Comparison of ENCODE assay signal across 16 cellular contexts in genomic region chr5:179841621-179842020, GRCh38.
"Had no signal": no experiment of that assay in that cellular context is flagged by ENCODE, and none has a peak within 500 bp of the region (broad histone marks: within the 10 kb centered on the region; RNA-seq: fewer than 3 reads in every experiment).

No MANE protein-coding gene starts in this region.

- H3K27me3 Mint-ChIP-seq: activated B cell treated with CpG ODN at 0.5 μM for 24 hours; activated CD4-positive, alpha-beta T cell treated with anti-CD3 and anti-CD28 coated beads, Interleukin-2, amount 10 ng/mL, durations not matched to agents 24 days and 14 days; activated CD8-positive, alpha-beta T cell treated with anti-CD3 and anti-CD28 coated beads for 36 hours; naive thymus-derived CD8-positive, alpha-beta T cell had no signal

- H3K27ac ChIP-seq: ascending aorta, breast epithelium, heart right ventricle, neutrophil, thoracic aorta, upper lobe of right lung had no signal

- H3K27me3 ChIP-seq: ascending aorta, breast epithelium, heart right ventricle, neutrophil, upper lobe of right lung had no signal

- H3K4me1 ChIP-seq: ascending aorta, breast epithelium, upper lobe of right lung had no signal

- H3K27ac Mint-ChIP-seq: activated B cell treated with CpG ODN at 0.5 μM for 24 hours; activated CD4-positive, alpha-beta T cell treated with anti-CD3 and anti-CD28 coated beads, Interleukin-2, amount 10 ng/mL, durations not matched to agents 24 days and 14 days had no signal

- DNase-seq: activated B cell treated with CpG ODN at 0.5 μM for 24 hours; activated CD4-positive, alpha-beta T cell treated with anti-CD3 and anti-CD28 coated beads, Interleukin-2, amount 10 ng/mL, durations not matched to agents 24 days and 14 days; activated CD8-positive, alpha-beta T cell treated with anti-CD3 and anti-CD28 coated beads for 36 hours; activated naive CD4-positive, alpha-beta T cell treated with anti-CD3 and anti-CD28 coated beads for 36 hours; activated T-cell treated with anti-CD3 and anti-CD28 coated beads, Interleukin-2, amount 50 U/mL, for 1 hour; cerebellar nuclear complex; effector CD4-positive, alpha-beta T cell; heart right ventricle; kidney glomerular epithelial cell; T-helper 9 cell; upper lobe of right lung had no signal

- H3K4me3 ChIP-seq: ascending aorta, breast epithelium, heart right ventricle, thoracic aorta, upper lobe of right lung had no signal

- ATAC-seq: activated CD8-positive, alpha-beta T cell treated with anti-CD3 and anti-CD28 coated beads for 36 hours; heart right ventricle; naive thymus-derived CD8-positive, alpha-beta T cell; upper lobe of right lung had no signal

- H3K4me3 Mint-ChIP-seq: activated B cell treated with CpG ODN at 0.5 μM for 24 hours; activated CD4-positive, alpha-beta T cell treated with anti-CD3 and anti-CD28 coated beads, Interleukin-2, amount 10 ng/mL, durations not matched to agents 24 days and 14 days; activated CD8-positive, alpha-beta T cell treated with anti-CD3 and anti-CD28 coated beads for 36 hours; activated naive CD4-positive, alpha-beta T cell treated with anti-CD3 and anti-CD28 coated beads for 36 hours; naive thymus-derived CD8-positive, alpha-beta T cell had no signal

- H3K9me3 ChIP-seq: neutrophil, thoracic aorta had no signal
